In genomic region chr22:46574993-46575914, GRCh38 we compare ENCODE assay signal across 8 cellular contexts. TPM values are rescaled to one million over a fixed set of nuclear protein-coding genes. Genes with fewer than 3 reads are reported as not detected.
DNase-seq lines count a peak whose midpoint lies in the region; ATAC-seq, FAIRE-seq and TF ChIP-seq lines count a peak whose summit lies in the region.

No MANE protein-coding gene starts in this region.

- intact Hi-C loops in right lobe of liver (cut with DNase I): loop anchor here in 1 of 2 donors (10.0 kb wide), 1 partner anchor 80 kb away; no protein-coding TSS in a partner anchor
- intact Hi-C loops in OCI-LY7 (cut with micrococcal nuclease; ENCODE audit: unreplicated experiment): no loop called here

- H3K4me3 Mint-ChIP-seq in astrocyte (ENCODE audit: unreplicated experiment): peak overlapping the region; percentile 80

- no peak overlapping the region for H2AFZ ChIP-seq in astrocyte (ENCODE audit: low read depth, low read length)
- no peak overlapping the region for H2AFZ ChIP-seq in OCI-LY7 (ENCODE audit: low read length)

- H3K9me2 ChIP-seq in OCI-LY7 (ENCODE audit: insufficient read depth, low read length): no peaks in the 10 kb centered on the region

- H3K9me3 ChIP-seq in A549: peaks cover 3% of the 10 kb centered on the region; the same call in 1 of the 3 replicates
- H3K9me3 ChIP-seq in HUES64 (ENCODE audit: insufficient read depth, low read depth, low read length): peaks cover 5% of the 10 kb centered on the region; the same call in 1 of the 2 replicates
- H3K9me3 ChIP-seq in astrocyte (ENCODE audit: insufficient read depth, low read depth, low read length): peaks cover 11% of the 10 kb centered on the region
- H3K9me3 ChIP-seq in right lobe of liver: no peaks in the 10 kb centered on the region
- H3K9me3 ChIP-seq in OCI-LY7 (ENCODE audit: low read length): peaks cover 6% of the 10 kb centered on the region; the same call in 1 of the 2 replicates

- no TSS peak for BruUV-seq in OCI-LY7 (replicated peaks; lab: Mats Ljungman, UMichigan)

- DNase-seq in A549 (ENCODE audit: low read depth in 1 of 2, low spot score in 1 of 2) (peak; percentile 32 to 44), astrocyte (ENCODE audit: low read depth) (no peak), right lobe of liver (peak; percentile 75 to 81 (median 81)), cerebellar nuclear complex (lab: John Stamatoyannopoulos, UW) (no peak), OCI-LY7 (ENCODE audit: low spot score) (no peak)
- no peak for DNase-seq in NK-92 treated with Interleukin-12 subunit alpha and Interleukin-12 subunit beta, amount 100 ng/mL, for 24 hours (lab: John Stamatoyannopoulos, UW)

- H3K27ac ChIP-seq in A549 (peak overlapping the region; percentile 90 to 99), HUES64 (ENCODE audit: low read depth, low read length) (no peak overlapping the region), astrocyte (ENCODE audit: low read depth, low read length) (no peak overlapping the region), right lobe of liver (peak overlapping the region; percentile 55 to 68 (median 67)), OCI-LY7 (ENCODE audit: low read depth, low read length, poor library complexity, severe bottlenecking) (no peak overlapping the region)

- TF ChIP-seq EP300 in A549 (IDR thresholded peaks at IDR 0.05): no peak

- H3K27ac Mint-ChIP-seq in astrocyte (ENCODE audit: unreplicated experiment): peak overlapping the region; percentile 44

- H3K36me3 Mint-ChIP-seq in astrocyte (ENCODE audit: low read depth, unreplicated experiment): peaks cover 2% of the 10 kb centered on the region

- peak overlapping the region; percentile 24; the same call in 1 of the 2 replicates for H3K9ac ChIP-seq in HUES64 (ENCODE audit: low read depth, low read length)
- H3K9ac ChIP-seq in astrocyte (ENCODE audit: low read length): no peak overlapping the region

- POLR2A ChIA-PET in A549 (lab: Yijun Ruan, JAX) (no interaction called here), OCI-LY7 (lab: Charles Lee) (no interaction called here)

- ATAC-seq in A549 (peak; percentile 35 to 54; a peak in 4 of 6 replicates), right lobe of liver (peak; percentile 57 to 77 (median 70)), HG03457 (IDR thresholded peaks at IDR 0.05; ENCODE audit: unreplicated experiment) (no peak)

- H3K79me2 ChIP-seq in astrocyte (ENCODE audit: insufficient read depth, low read length): peaks cover 12% of the 10 kb centered on the region
- no peaks in the 10 kb centered on the region for H3K79me2 ChIP-seq in OCI-LY7 (ENCODE audit: insufficient read depth, low read depth, low read length)

- H3K36me3 ChIP-seq in HUES64 (ENCODE audit: insufficient read depth, low read length) (no peaks in the 10 kb centered on the region), astrocyte (ENCODE audit: insufficient read depth, low read length) (no peaks in the 10 kb centered on the region), right lobe of liver (no peaks in the 10 kb centered on the region), OCI-LY7 (ENCODE audit: insufficient read depth, low read length) (no peaks in the 10 kb centered on the region)

- no peak for TF ChIP-seq RAD21 in A549 (conservative IDR thresholded peaks at IDR 0.05 in 1 of 2, IDR thresholded peaks at IDR 0.05 in 1 of 2)

- TF ChIP-seq POLR2A in A549 (IDR thresholded peaks at IDR 0.05; ENCODE audit: low read length) (no peak), right lobe of liver (IDR thresholded peaks at IDR 0.05) (peak; percentile 84)

- H3K4me2 ChIP-seq in A549 (peak overlapping the region; percentile 91), astrocyte (ENCODE audit: low read length) (no peak overlapping the region), OCI-LY7 (ENCODE audit: low read length) (no peak overlapping the region)

- peaks cover 27% of the 10 kb centered on the region for H4K20me1 ChIP-seq in astrocyte (ENCODE audit: insufficient read depth, low read length)
- no peaks in the 10 kb centered on the region for H4K20me1 ChIP-seq in OCI-LY7 (ENCODE audit: insufficient read depth, low read length)

- TF ChIP-seq CTCF in A549 (IDR thresholded peaks at IDR 0.05): no peak
- no peak for TF ChIP-seq CTCF in astrocyte (IDR thresholded peaks at IDR 0.05; ENCODE audit: insufficient read depth, low read depth, low read length)
- TF ChIP-seq CTCF in right lobe of liver (IDR thresholded peaks at IDR 0.05): peak in 1 of 4 donors; percentile 14
- no peak for TF ChIP-seq CTCF in OCI-LY7 (conservative IDR thresholded peaks at IDR 0.05; ENCODE audit: low read length)

- 48% methylated on average over 19 of the region's 19 CpGs for WGBS in A549 (ENCODE audit: missing lambda C conversion rate)
- WGBS in HUES64: 54% methylated on average over 19 of the region's 19 CpGs
- WGBS in right lobe of liver (ENCODE audit: insufficient coverage, low coverage, low lambda C conversion rate, missing lambda C conversion rate): 23% methylated on average over 7 of the region's 19 CpGs

- H3K27me3 ChIP-seq in HUES64 (ENCODE audit: insufficient read depth, low read length) (peaks cover 13% of the 10 kb centered on the region), astrocyte (ENCODE audit: insufficient read depth, low read length) (no peaks in the 10 kb centered on the region), right lobe of liver (no peaks in the 10 kb centered on the region)

- FAIRE-seq in A549 (lab: Jason Lieb, UNC) (no peak), astrocyte (lab: Jason Lieb, UNC) (no peak)

- peaks cover 21% of the 10 kb centered on the region for H3K4me1 Mint-ChIP-seq in astrocyte (ENCODE audit: low read depth, unreplicated experiment)

- H3K4me1 ChIP-seq in A549 (peaks cover 39% of the 10 kb centered on the region), HUES64 (ENCODE audit: insufficient read depth, low read length) (peaks cover 10% of the 10 kb centered on the region), astrocyte (ENCODE audit: insufficient read depth, low read length) (peaks cover 22% of the 10 kb centered on the region), right lobe of liver (peaks cover 0 to 47% (median 23%) of the 10 kb centered on the region in 4 donors), OCI-LY7 (ENCODE audit: insufficient read depth, low read length, poor library complexity, severe bottlenecking) (peaks cover 18% of the 10 kb centered on the region)

- peaks cover 16% of the 10 kb centered on the region for H3K27me3 Mint-ChIP-seq in astrocyte (ENCODE audit: low read depth, unreplicated experiment)

- CTCF ChIA-PET in A549 (lab: Yijun Ruan, JAX) (interaction anchor here (2.7 kb wide), 1 partner anchor 12 kb away, joined by 10 read pairs; no protein-coding TSS in a partner anchor), OCI-LY7 (lab: Charles Lee; ENCODE audit: unreplicated experiment) (no interaction called here)

- H3K4me3 ChIP-seq in A549 (no peak overlapping the region), HUES64 (ENCODE audit: low read length) (peak overlapping the region; percentile 65; the same call in 1 of the 2 replicates), astrocyte (ENCODE audit: insufficient read depth, low read depth, low read length) (no peak overlapping the region), right lobe of liver (no peak overlapping the region), OCI-LY7 (ENCODE audit: low read depth, low read length, poor library complexity, severe bottlenecking) (no peak overlapping the region)

- peaks cover 14% of the 10 kb centered on the region for H3K9me3 Mint-ChIP-seq in astrocyte (ENCODE audit: unreplicated experiment)

TF ChIP-seq in A549, 52 proteins besides CTCF, POLR2A, EP300 and RAD21:
- TF ChIP-seq E2F6 (IDR thresholded peaks at IDR 0.05; ENCODE audit: borderline replicate concordance, low read depth) (no peak), RCOR1 (IDR thresholded peaks at IDR 0.05; ENCODE audit: low read depth, low read length) (no peak), HOXA7 (CRISPR knock-in tag; IDR thresholded peaks at IDR 0.05) (no peak), FOSL2 (IDR thresholded peaks at IDR 0.05) (no peak), FOSL2 (CRISPR knock-in tag; IDR thresholded peaks at IDR 0.05) (peak; percentile 56), MAX (IDR thresholded peaks at IDR 0.05) (peak; percentile 10; the same call in 1 of the 2 replicates)
TF ChIP-seq in A549: peak in this region for 2.

RNA-seq across cellular contexts. Expression of gene CELSR1, which starts 37.8 kb away (rescaled TPM):
- polyA plus RNA-seq in A549 (2011; rRNA removed) (15.3 and 19.4 TPM in 2 replicates), A549 (2017; fragmentation: RNase III; extraction: RNeasy Plus Mini Kit Qiagen cat#74134 plus additional on column Dnase treatment) (26.9 to 31.8 TPM (median 28.4 TPM) in 3 replicates)
- 28.6 and 34.3 TPM in 2 replicates for polyA plus RNA-seq in A549 (2012; cell fraction: cytosol; rRNA removed)
- 65.9 and 84.5 TPM in 2 replicates for polyA plus RNA-seq in A549 (2012; cell fraction: nucleus; rRNA removed)
- 40.5 and 50.8 TPM in 2 replicates for polyA minus RNA-seq in A549 (2011; rRNA and poly(A)+ RNA removed)
- polyA plus RNA-seq in HUES64 (2013, experiment 1 of 2): 9.0 TPM
- polyA plus RNA-seq in HUES64 (2013, experiment 2 of 2): 10.1 TPM
- total RNA-seq in astrocyte (27.6 and 38.5 TPM in 2 replicates), right lobe of liver (1 to 10 TPM; 2.9 to 8.2 (median 5.0) TPM), OCI-LY7 (2022) (3.7 and 4.9 TPM in 2 replicates)
- 3.9 and 5.2 TPM in 2 replicates for total RNA-seq in OCI-LY7 (2014; rRNA removed; shearing (Covaris generic))

RNA-seq across cellular contexts. Expression of gene GRAMD4, which starts 44.9 kb away (rescaled TPM):
- 13.1 and 13.2 TPM in 2 replicates for polyA plus RNA-seq in A549 (2011; rRNA removed)
- 9.7 and 14.9 TPM in 2 replicates for polyA plus RNA-seq in A549 (2012; cell fraction: cytosol; rRNA removed)
- 15.6 and 18.2 TPM in 2 replicates for polyA plus RNA-seq in A549 (2012; cell fraction: nucleus; rRNA removed)
- polyA plus RNA-seq in A549 (2017; fragmentation: RNase III; extraction: RNeasy Plus Mini Kit Qiagen cat#74134 plus additional on column Dnase treatment): 6.0 to 8.1 TPM (median 7.7 TPM) in 3 replicates
- polyA minus RNA-seq in A549 (2011; rRNA and poly(A)+ RNA removed): 27.3 and 40.6 TPM in 2 replicates
- 13.7 TPM for polyA plus RNA-seq in HUES64 (2013, experiment 1 of 2)
- 12.7 TPM for polyA plus RNA-seq in HUES64 (2013, experiment 2 of 2)
- total RNA-seq in astrocyte: 14.3 and 17.8 TPM in 2 replicates
- total RNA-seq in right lobe of liver: 10 to 100 TPM; 29.7 to 72.0 (median 34.8) TPM
- total RNA-seq in OCI-LY7 (2014; rRNA removed; shearing (Covaris generic)): 40.7 and 52.4 TPM in 2 replicates
- 32.8 and 46.9 TPM in 2 replicates for total RNA-seq in OCI-LY7 (2022)

Comparison
In these comparisons a context has a peak if more than half of its experiments do, and no peak if none do; other contexts are left out.
1. DNase-seq: peak in A549 (2 of 2) and right lobe of liver (3 of 3); none in astrocyte (single experiment), NK-92 treated with Interleukin-12 subunit alpha and Interleukin-12 subunit beta, amount 100 ng/mL, for 24 hours (single experiment), cerebellar nuclear complex (0 of 2) and OCI-LY7 (single experiment).
2. H3K27ac ChIP-seq: peak in A549 (2 of 2) and right lobe of liver (3 of 3); none in HUES64 (single experiment), astrocyte (single experiment) and OCI-LY7 (single experiment).